In genomic region chr2:189379731-189380261, GRCh38 we compare ENCODE assay signal across 21 cellular contexts.
DNase-seq lines count a peak whose midpoint lies in the region; ATAC-seq and TF ChIP-seq lines count a peak whose summit lies in the region.
"Had no signal": no experiment of that assay in that cellular context is flagged by ENCODE, and none has a peak within 500 bp of the region (broad histone marks: within the 10 kb centered on the region; RNA-seq: fewer than 3 reads in every experiment).

No MANE protein-coding gene starts in this region.

- H3K4me3 ChIP-seq in breast epithelium (no peak overlapping the region), SK-N-SH (ENCODE audit: low read depth in 2 of 2, low read length in 1 of 2) (no peak overlapping the region), thoracic aorta (no peak overlapping the region), lower leg skin (ENCODE audit: low read depth, poor library complexity, severe bottlenecking) (no peak overlapping the region), suprapubic skin (no peak overlapping the region)
- H3K4me3 ChIP-seq: heart right ventricle, psoas muscle had no signal

- no peaks in the 10 kb centered on the region for H3K27me3 ChIP-seq in breast epithelium
- H3K27me3 ChIP-seq in SK-N-SH (ENCODE audit: insufficient read depth), result no peaks in the 10 kb centered on the region
- H3K27me3 ChIP-seq in foreskin keratinocyte, result no peaks in the 10 kb centered on the region
- no peaks in the 10 kb centered on the region for H3K27me3 ChIP-seq in thoracic aorta (replicated peaks; ENCODE audit: insufficient read depth)
- H3K27me3 ChIP-seq in suprapubic skin, result no peaks in the 10 kb centered on the region
- H3K27me3 ChIP-seq: heart right ventricle had no signal

- peak overlapping the region; percentile 59 for H3K9ac ChIP-seq in SK-N-SH

- TF ChIP-seq EP300 in SK-N-SH (IDR thresholded peaks at IDR 0.05; ENCODE audit: borderline replicate concordance in 1 of 2, low read depth in 1 of 2, low read length in 1 of 2), result no peak; a peak in 1 of 4 replicates
- TF ChIP-seq EP300 in suprapubic skin (IDR thresholded peaks at IDR 0.05), result no peak

- peak; percentile 11 for DNase-seq in MCF 10A (ENCODE audit: unreplicated experiment)
- no peak for DNase-seq in breast epithelium (ENCODE audit: low spot score in 2 of 2)
- DNase-seq in SK-N-SH, result no peak
- no peak for DNase-seq in foreskin keratinocyte
- DNase-seq in thoracic aorta (ENCODE audit: low spot score), result no peak
- no peak for DNase-seq in ecto neural progenitor cell (ENCODE audit: low spot score)
- no peak for DNase-seq in lower leg skin (ENCODE audit: low spot score in 2 of 2)
- no peak for DNase-seq in suprapubic skin (ENCODE audit: low spot score in 2 of 2)
- DNase-seq: activated CD8-positive, alpha-beta memory T cell treated with anti-CD3 and anti-CD28 coated beads, Interleukin-2, amount 50 U/mL, for 48 hours; activated naive CD4-positive, alpha-beta T cell treated with anti-CD3 and anti-CD28 coated beads, Interleukin-2, amount 10 ng/mL, durations not matched to agents 7 days and 5 days; CD8-positive, alpha-beta T cell; heart right ventricle; kidney; MM.1S; NCI-H2029 treated with DMSO at 0.1 percent for 48 hours; psoas muscle; stimulated activated CD4-positive, alpha-beta T cell treated with anti-CD3 and anti-CD28 coated beads, Interleukin-15, amount 100 ng/mL, for 24 hours; T-helper 17 cell had no signal

- no peaks in the 10 kb centered on the region for H3K4me1 Mint-ChIP-seq in MCF 10A (ENCODE audit: insufficient read depth, unreplicated experiment)
- H3K4me1 Mint-ChIP-seq: activated naive CD4-positive, alpha-beta T cell treated with anti-CD3 and anti-CD28 coated beads, Interleukin-2, amount 10 ng/mL, durations not matched to agents 7 days and 5 days; central memory CD8-positive, alpha-beta T cell had no signal

- no peaks in the 10 kb centered on the region for H3K9me3 ChIP-seq in breast epithelium
- H3K9me3 ChIP-seq in SK-N-SH, result no peaks in the 10 kb centered on the region
- H3K9me3 ChIP-seq in thoracic aorta, result no peaks in the 10 kb centered on the region
- no peaks in the 10 kb centered on the region for H3K9me3 ChIP-seq in suprapubic skin
- H3K9me3 ChIP-seq: heart right ventricle, psoas muscle had no signal

- peaks cover 29% of the 10 kb centered on the region for H3F3A ChIP-seq in SK-N-SH (replicated peaks; ENCODE audit: insufficient read depth)

- H3K27ac ChIP-seq in breast epithelium (no peak overlapping the region), SK-N-SH (ENCODE audit: low read depth in 2 of 2, low read length in 1 of 2) (peak overlapping the region; percentile 84 to 85), foreskin keratinocyte (no peak overlapping the region), thoracic aorta (peak overlapping the region; percentile 2 to 51), suprapubic skin (no peak overlapping the region)
- H3K27ac ChIP-seq: 22Rv1, heart right ventricle, psoas muscle, RWPE1 had no signal

- no peaks in the 10 kb centered on the region for H3K27me3 Mint-ChIP-seq in MCF 10A (ENCODE audit: insufficient read depth, unreplicated experiment)
- H3K27me3 Mint-ChIP-seq: activated naive CD4-positive, alpha-beta T cell treated with anti-CD3 and anti-CD28 coated beads, Interleukin-2, amount 10 ng/mL, durations not matched to agents 7 days and 5 days; T-helper 17 cell had no signal

- H3K4me3 Mint-ChIP-seq in MCF 10A (ENCODE audit: unreplicated experiment), result no peak overlapping the region
- H3K4me3 Mint-ChIP-seq: activated naive CD4-positive, alpha-beta T cell treated with anti-CD3 and anti-CD28 coated beads, Interleukin-2, amount 10 ng/mL, durations not matched to agents 7 days and 5 days; CD8-positive, alpha-beta T cell; central memory CD8-positive, alpha-beta T cell; T-helper 17 cell had no signal

- peak overlapping the region; percentile 62 for H3K4me2 ChIP-seq in SK-N-SH

- H3K36me3 Mint-ChIP-seq in MCF 10A (ENCODE audit: insufficient read depth, unreplicated experiment), result no peaks in the 10 kb centered on the region
- H3K36me3 Mint-ChIP-seq: activated naive CD4-positive, alpha-beta T cell treated with anti-CD3 and anti-CD28 coated beads, Interleukin-2, amount 10 ng/mL, durations not matched to agents 7 days and 5 days; CD8-positive, alpha-beta T cell had no signal

- H2AFZ ChIP-seq in SK-N-SH (ENCODE audit: low read depth), result peak overlapping the region; percentile 42; the same call in 1 of the 2 replicates

- H3K4me1 ChIP-seq in breast epithelium (no peaks in the 10 kb centered on the region), SK-N-SH (ENCODE audit: control insufficient read depth in 1 of 2, insufficient read depth in 2 of 2, low read depth in 1 of 2, low read length in 1 of 2) (peaks cover 0 to 9% of the 10 kb centered on the region in 2 experiments; a peak in 2 of 4 replicates), foreskin keratinocyte (peaks cover 10% of the 10 kb centered on the region), thoracic aorta (ENCODE audit: control insufficient read depth in 1 of 2, low read depth in 2 of 2) (peaks cover 7 to 18% of the 10 kb centered on the region in 2 donors), suprapubic skin (no peaks in the 10 kb centered on the region)
- H3K4me1 ChIP-seq: heart right ventricle, psoas muscle had no signal

- no peaks in the 10 kb centered on the region for H3K79me2 ChIP-seq in SK-N-SH (ENCODE audit: insufficient read depth)

- BruUV-seq in MCF 10A (replicated peaks; lab: Mats Ljungman, UMichigan), result no TSS peak

- TF ChIP-seq CTCF in MCF 10A (IDR thresholded peaks at IDR 0.05; ENCODE audit: unreplicated experiment) (no peak), breast epithelium (IDR thresholded peaks at IDR 0.05) (no peak), SK-N-SH (IDR thresholded peaks at IDR 0.05) (no peak), foreskin keratinocyte (conservative IDR thresholded peaks at IDR 0.05) (no peak), thoracic aorta (IDR thresholded peaks at IDR 0.05) (no peak), lower leg skin (IDR thresholded peaks at IDR 0.05) (no peak), suprapubic skin (IDR thresholded peaks at IDR 0.05) (no peak)

- peak; percentile 24 for ATAC-seq in foreskin keratinocyte
- no peak for ATAC-seq in thoracic aorta (ENCODE audit: insufficient number of reproducible peaks, low FRiP score, low read depth)
- ATAC-seq: CD8-positive, alpha-beta T cell; heart right ventricle; psoas muscle; T-helper 17 cell had no signal

- POLR2A ChIA-PET in MCF 10A (lab: Yijun Ruan, JAX) (interaction anchor here (1.5 kb wide), 1 partner anchor 14 kb away, joined by 4 read pairs; no protein-coding TSS in a partner anchor), SK-N-SH (lab: Yijun Ruan, JAX) (no interaction called here)

- no peaks in the 10 kb centered on the region for H4K20me1 ChIP-seq in SK-N-SH (ENCODE audit: insufficient read depth)

- H3K36me3 ChIP-seq in breast epithelium (peaks cover 8% of the 10 kb centered on the region), SK-N-SH (replicated peaks in 1 of 2; ENCODE audit: control insufficient read depth in 1 of 2, insufficient read depth in 2 of 2, low read length in 1 of 2) (no peaks in the 10 kb centered on the region), thoracic aorta (no peaks in the 10 kb centered on the region), suprapubic skin (no peaks in the 10 kb centered on the region)
- H3K36me3 ChIP-seq: heart right ventricle had no signal

- no peak for TF ChIP-seq POLR2A in breast epithelium (IDR thresholded peaks at IDR 0.05)
- no peak for TF ChIP-seq POLR2A in lower leg skin (IDR thresholded peaks at IDR 0.05)
- no peak for TF ChIP-seq POLR2A in suprapubic skin (IDR thresholded peaks at IDR 0.05)

- 62% methylated on average over 1 of the region's 1 CpG for WGBS in SK-N-SH (ENCODE audit: low lambda C conversion rate)
- 52 to 77% methylated on average over 1 of the region's 1 CpG for WGBS in lower leg skin, 2 donors
- WGBS in suprapubic skin, result 62% methylated on average over 1 of the region's 1 CpG

- no peak for TF ChIP-seq RAD21 in SK-N-SH (IDR thresholded peaks at IDR 0.05; ENCODE audit: low read length)

- H3K27ac Mint-ChIP-seq in MCF 10A (ENCODE audit: low read depth, unreplicated experiment), result peak overlapping the region; percentile 62
- H3K27ac Mint-ChIP-seq: activated naive CD4-positive, alpha-beta T cell treated with anti-CD3 and anti-CD28 coated beads, Interleukin-2, amount 10 ng/mL, durations not matched to agents 7 days and 5 days; CD8-positive, alpha-beta T cell; T-helper 17 cell had no signal

- no peaks in the 10 kb centered on the region for H3K9me2 ChIP-seq in SK-N-SH

- H3K9me3 Mint-ChIP-seq in MCF 10A (ENCODE audit: unreplicated experiment), result no peaks in the 10 kb centered on the region
- H3K9me3 Mint-ChIP-seq: activated naive CD4-positive, alpha-beta T cell treated with anti-CD3 and anti-CD28 coated beads, Interleukin-2, amount 10 ng/mL, durations not matched to agents 7 days and 5 days; CD8-positive, alpha-beta T cell; central memory CD8-positive, alpha-beta T cell had no signal

- CTCF ChIA-PET in MCF 10A (lab: Yijun Ruan, JAX), result interaction anchor here (0.9 kb wide), 1 partner anchor 396 kb away, joined by 3 read pairs; no protein-coding TSS in a partner anchor
- CTCF ChIA-PET in SK-N-SH (lab: Yijun Ruan, JAX), result interaction anchor here (0.6 to 2.8 kb wide), 2 partner anchors 32 to 307 kb away, joined by 3 to 8 read pairs; no protein-coding TSS in a partner anchor

- intact Hi-C loops in MCF 10A (cut with micrococcal nuclease) (no loop called here), breast epithelium (cut with DNase I; ENCODE audit: low total_unique reads) (no loop called here), lower leg skin (cut with DNase I; ENCODE audit: low total_unique reads) (no loop called here)

TF ChIP-seq in SK-N-SH, 30 proteins besides CTCF, POLR2A, EP300 and RAD21 (continues in another document):
- no peak for TF ChIP-seq NRF1 (IDR thresholded peaks at IDR 0.05; ENCODE audit: low read depth, low read length)
- TF ChIP-seq MAX (IDR thresholded peaks at IDR 0.05; ENCODE audit: low read depth), result no peak
- TF ChIP-seq ZBTB33 (IDR thresholded peaks at IDR 0.05; ENCODE audit: borderline replicate concordance, low read depth), result no peak

Comparison
In these comparisons a context has a peak if more than half of its experiments do, and no peak if none do; other contexts are left out.
1. H3K27ac ChIP-seq: peak in SK-N-SH (2 of 2) and thoracic aorta (2 of 2); none in breast epithelium (0 of 2), foreskin keratinocyte (single experiment) and suprapubic skin (single experiment).